7 cellular contexts compared by ENCODE assay signal in genomic region chr6:122289721-122290501, GRCh38.
DNase-seq lines count a peak whose midpoint lies in the region; TF ChIP-seq lines count a peak whose summit lies in the region.

No MANE protein-coding gene starts in this region.

- H3K36me3 ChIP-seq in neuronal stem cell (replicated peaks in 1 of 2; ENCODE audit: control insufficient read depth in 2 of 2, insufficient read depth in 2 of 2, low read length in 2 of 2) = no peaks in the 10 kb centered on the region
- no peaks in the 10 kb centered on the region for H3K36me3 ChIP-seq in tibial nerve

- WGBS in neuronal stem cell (ENCODE audit: extremely low coverage in 2 of 2, insufficient read length in 2 of 2, insufficient replicate concordance in 1 of 2), 2 donors = no CpG with 5 or more reads among the region's 4 CpGs
- 79 to 88% methylated on average over 4 of the region's 4 CpGs for WGBS in tibial nerve, 2 donors

- H3K9ac ChIP-seq in neuronal stem cell (ENCODE audit: low read depth, low read length, poor library complexity) = no peak overlapping the region

- H3K23ac ChIP-seq in neuronal stem cell (ENCODE audit: low read depth, low read length, poor library complexity) = no peak overlapping the region

- no peak overlapping the region for H3K4ac ChIP-seq in neuronal stem cell (ENCODE audit: low read length)

- no peaks in the 10 kb centered on the region for H3K79me1 ChIP-seq in neuronal stem cell (ENCODE audit: low read depth, low read length)

- H2AFZ ChIP-seq in neuronal stem cell (ENCODE audit: low read length) = peak overlapping the region; percentile 19

- H3K4me1 ChIP-seq in neuronal stem cell (ENCODE audit: control insufficient read depth in 2 of 2, insufficient read depth in 1 of 2, low read depth in 1 of 2, low read length in 2 of 2) = no peaks in the 10 kb centered on the region
- peaks cover 0 to 23% (median 0%) of the 10 kb centered on the region in 4 donors for H3K4me1 ChIP-seq in tibial nerve

- no peak overlapping the region for H2BK120ac ChIP-seq in neuronal stem cell (ENCODE audit: low read depth, low read length)

- no peak for TF ChIP-seq POLR2A in tibial nerve (IDR thresholded peaks at IDR 0.05)

- TF ChIP-seq EP300 in tibial nerve (IDR thresholded peaks at IDR 0.05) = no peak

- H2BK5ac ChIP-seq in neuronal stem cell (ENCODE audit: low read length) = no peak overlapping the region

- no peak overlapping the region for H2BK12ac ChIP-seq in neuronal stem cell (ENCODE audit: low read length)

- H3K27me3 ChIP-seq in neuronal stem cell (ENCODE audit: control insufficient read depth in 3 of 3, insufficient read depth in 3 of 3, low read depth in 1 of 3, low read length in 3 of 3) (no peaks in the 10 kb centered on the region), tibial nerve (no peaks in the 10 kb centered on the region)

- in situ Hi-C loops in G401 (cut with HindIII; ENCODE audit: low sequenced_read_pairs) (no loop called here), GM13976 (cut with MboI; ENCODE audit: low sequenced_read_pairs, unreplicated experiment) (no loop called here)

- H3K18ac ChIP-seq in neuronal stem cell (ENCODE audit: low read length) = no peak overlapping the region

- H3K4me3 ChIP-seq in neuronal stem cell (ENCODE audit: low read length in 2 of 2) (no peak overlapping the region), tibial nerve (no peak overlapping the region)

- H4K91ac ChIP-seq in neuronal stem cell (ENCODE audit: low read depth, low read length, poor library complexity) = no peak overlapping the region

- H3K4me2 ChIP-seq in neuronal stem cell (ENCODE audit: insufficient read depth, low read length, poor library complexity, severe bottlenecking) = no peak overlapping the region

- H3K14ac ChIP-seq in neuronal stem cell (ENCODE audit: low read length) = no peak overlapping the region

- TF ChIP-seq CTCF in GM13976 (IDR thresholded peaks at IDR 0.05; ENCODE audit: borderline replicate concordance, control extremely low read depth, extremely low read depth, insufficient read depth, missing control alignments) = no peak
- peak in 1 of 5 experiments; percentile 25 for TF ChIP-seq CTCF in tibial nerve (IDR thresholded peaks at IDR 0.05)

- DNase-seq in G401 (ENCODE audit: low spot score) (peak; percentile 56), NCI-H2081 (lab: John Stamatoyannopoulos, UW) (peak; percentile 30 to 73), dedifferentiated amniotic fluid mesenchymal stem cell (ENCODE audit: extremely low spot score) (peak; percentile 57), neuronal stem cell (ENCODE audit: low spot score) (no peak), NCI-H1694 treated with DMSO at 0.1 percent for 48 hours (lab: John Stamatoyannopoulos, UW) (no peak), GM13976 (ENCODE audit: low spot score) (no peak), tibial nerve (ENCODE audit: low spot score in 2 of 2) (no peak)

- H3K9me3 ChIP-seq in neuronal stem cell (replicated peaks in 1 of 2; ENCODE audit: control insufficient read depth in 2 of 2, insufficient read depth in 1 of 2, low read depth in 1 of 2, low read length in 2 of 2) (no peaks in the 10 kb centered on the region), tibial nerve (no peaks in the 10 kb centered on the region)

- H4K8ac ChIP-seq in neuronal stem cell (ENCODE audit: low read depth, low read length) = no peak overlapping the region

- H2AK5ac ChIP-seq in neuronal stem cell (ENCODE audit: low read depth, low read length) = no peak overlapping the region

- no peak overlapping the region for H3K27ac ChIP-seq in neuronal stem cell (replicated peaks; ENCODE audit: low read length)
- no peak overlapping the region for H3K27ac ChIP-seq in tibial nerve

- H2BK15ac ChIP-seq in neuronal stem cell (ENCODE audit: low read length) = no peak overlapping the region

Comparison
In these comparisons a context has a peak if more than half of its experiments do, and no peak if none do; other contexts are left out.
1. DNase-seq: peak in G401 (single experiment), NCI-H2081 (2 of 2) and dedifferentiated amniotic fluid mesenchymal stem cell (single experiment); none in neuronal stem cell (single experiment), NCI-H1694 treated with DMSO at 0.1 percent for 48 hours (single experiment), GM13976 (single experiment) and tibial nerve (0 of 2).